In genomic region chr2:240637901-240638175, GRCh38 we compare ENCODE assay signal across 30 cellular contexts. TPM values are rescaled to one million over a fixed set of nuclear protein-coding genes. Genes with fewer than 3 reads are reported as not detected.
DNase-seq lines count a peak whose midpoint lies in the region; ATAC-seq and TF ChIP-seq lines count a peak whose summit lies in the region.
"Had no signal": no experiment of that assay in that cellular context is flagged by ENCODE, and none has a peak within 500 bp of the region (broad histone marks: within the 10 kb centered on the region; RNA-seq: fewer than 3 reads in every experiment).

No MANE protein-coding gene starts in this region.

- H3K27me3 Mint-ChIP-seq in activated CD4-positive, alpha-beta memory T cell treated with anti-CD3 and anti-CD28 coated beads, Interleukin-2, amount 10 ng/mL, durations not matched to agents 7 days and 5 days = peaks cover 5% of the 10 kb centered on the region
- H3K27me3 Mint-ChIP-seq in activated CD4-positive, alpha-beta memory T cell treated with anti-CD3 and anti-CD28 coated beads for 36 hours = no peaks in the 10 kb centered on the region
- H3K27me3 Mint-ChIP-seq in glutamatergic neuron (ENCODE audit: unreplicated experiment) = peaks cover 6% of the 10 kb centered on the region

- DNase-seq in activated CD4-positive, alpha-beta memory T cell treated with anti-CD3 and anti-CD28 coated beads, Interleukin-2, amount 10 ng/mL, durations not matched to agents 7 days and 5 days = peak; percentile 1
- DNase-seq in activated CD4-positive, alpha-beta memory T cell treated with anti-CD3 and anti-CD28 coated beads for 36 hours = no peak
- peak; percentile 8 for DNase-seq in left ventricle myocardium inferior
- DNase-seq in Right ventricle myocardium superior = no peak
- peak; percentile 48 for DNase-seq in posterior vena cava (ENCODE audit: low spot score)
- no peak for DNase-seq in esophagus muscularis mucosa (ENCODE audit: extremely low spot score)
- no peak for DNase-seq in glutamatergic neuron
- DNase-seq in NCI-H1048 (lab: John Stamatoyannopoulos, UW) = no peak
- DNase-seq: Caco-2, DMS 273 treated with DMSO at 0.1 percent for 48 hours, DMS79, EL, GDM1, GOT3, HFFc6, IMR-90, KG1, MG63, NCI-H1694, NCI-H2029 treated with DMSO at 0.1 percent for 48 hours, NCI-H446 treated with DMSO at 0.1 percent for 48 hours, NCI-H526, RPMI8226, SIG-M5 had no signal

- no peaks in the 10 kb centered on the region for H3K4me1 Mint-ChIP-seq in activated CD4-positive, alpha-beta memory T cell treated with anti-CD3 and anti-CD28 coated beads, Interleukin-2, amount 10 ng/mL, durations not matched to agents 7 days and 5 days
- no peaks in the 10 kb centered on the region for H3K4me1 Mint-ChIP-seq in activated CD4-positive, alpha-beta memory T cell treated with anti-CD3 and anti-CD28 coated beads for 36 hours (ENCODE audit: low read depth)
- no peaks in the 10 kb centered on the region for H3K4me1 Mint-ChIP-seq in glutamatergic neuron (ENCODE audit: low read depth, unreplicated experiment)
- H3K4me1 Mint-ChIP-seq: B cell had no signal

- H3K9me3 Mint-ChIP-seq in activated CD4-positive, alpha-beta memory T cell treated with anti-CD3 and anti-CD28 coated beads, Interleukin-2, amount 10 ng/mL, durations not matched to agents 7 days and 5 days = peaks cover 18% of the 10 kb centered on the region
- H3K9me3 Mint-ChIP-seq in activated CD4-positive, alpha-beta memory T cell treated with anti-CD3 and anti-CD28 coated beads for 36 hours = peaks cover 18% of the 10 kb centered on the region
- H3K9me3 Mint-ChIP-seq in glutamatergic neuron (ENCODE audit: unreplicated experiment) = peaks cover 17% of the 10 kb centered on the region

- peaks cover 14% of the 10 kb centered on the region for H3K9me3 ChIP-seq in left ventricle myocardium inferior (replicated peaks)
- peaks cover 0 to 8% (median 6%) of the 10 kb centered on the region in 4 donors for H3K9me3 ChIP-seq in esophagus muscularis mucosa
- H3K9me3 ChIP-seq: MG63 had no signal

- TF ChIP-seq POLR2A in esophagus muscularis mucosa (IDR thresholded peaks at IDR 0.05; ENCODE audit: low read depth) = no peak

- ATAC-seq in Right ventricle myocardium superior (ENCODE audit: poor library complexity) = no peak
- ATAC-seq: CD8-positive, alpha-beta T cell; GM12878 had no signal

- no peak overlapping the region for H3K27ac Mint-ChIP-seq in activated CD4-positive, alpha-beta memory T cell treated with anti-CD3 and anti-CD28 coated beads, Interleukin-2, amount 10 ng/mL, durations not matched to agents 7 days and 5 days
- no peak overlapping the region for H3K27ac Mint-ChIP-seq in activated CD4-positive, alpha-beta memory T cell treated with anti-CD3 and anti-CD28 coated beads for 36 hours
- no peak overlapping the region for H3K27ac Mint-ChIP-seq in glutamatergic neuron (ENCODE audit: unreplicated experiment)
- H3K27ac Mint-ChIP-seq: B cell; CD8-positive, alpha-beta T cell; HFFc6 had no signal

- no peak for TF ChIP-seq CTCF in left ventricle myocardium inferior (IDR thresholded peaks at IDR 0.05; ENCODE audit: borderline replicate concordance)
- no peak for TF ChIP-seq CTCF in esophagus muscularis mucosa (IDR thresholded peaks at IDR 0.05)
- no peak for TF ChIP-seq CTCF in glutamatergic neuron (IDR thresholded peaks at IDR 0.05; ENCODE audit: partially characterized antibody, unreplicated experiment)

- H3K27ac ChIP-seq in left ventricle myocardium inferior (replicated peaks) (no peak overlapping the region), esophagus muscularis mucosa (replicated peaks in 1 of 4) (peak overlapping the region in 1 of 4 donors; percentile 70)
- H3K27ac ChIP-seq: 22Rv1, C4-2B had no signal

- H3K4me3 Mint-ChIP-seq in activated CD4-positive, alpha-beta memory T cell treated with anti-CD3 and anti-CD28 coated beads, Interleukin-2, amount 10 ng/mL, durations not matched to agents 7 days and 5 days = no peak overlapping the region
- H3K4me3 Mint-ChIP-seq in activated CD4-positive, alpha-beta memory T cell treated with anti-CD3 and anti-CD28 coated beads for 36 hours = no peak overlapping the region
- H3K4me3 Mint-ChIP-seq in glutamatergic neuron (ENCODE audit: unreplicated experiment) = no peak overlapping the region
- H3K4me3 Mint-ChIP-seq: B cell; CD8-positive, alpha-beta T cell; HFFc6 had no signal

- intact Hi-C loops in activated CD4-positive, alpha-beta memory T cell treated with anti-CD3 and anti-CD28 coated beads for 36 hours (cut with micrococcal nuclease) = no loop called here
- intact Hi-C loops in left ventricle myocardium inferior (cut with micrococcal nuclease) = no loop called here
- intact Hi-C loops in Right ventricle myocardium superior (cut with DNase I) = no loop called here
- intact Hi-C loops in posterior vena cava (cut with DNase I) = no loop called here
- intact Hi-C loops in esophagus muscularis mucosa (cut with DNase I) = no loop called here

- H3K4me1 ChIP-seq in left ventricle myocardium inferior (no peaks in the 10 kb centered on the region), esophagus muscularis mucosa (peaks cover 0 to 7% (median 0%) of the 10 kb centered on the region in 4 donors)
- H3K4me1 ChIP-seq: Caco-2, HAP-1 had no signal

- WGBS in esophagus muscularis mucosa = no CpG with 5 or more reads among the region's 4 CpGs

- TF ChIP-seq EP300 in esophagus muscularis mucosa (IDR thresholded peaks at IDR 0.05) = no peak

- POLR2A ChIA-PET in activated CD4-positive, alpha-beta memory T cell treated with anti-CD3 and anti-CD28 coated beads, Interleukin-2, amount 10 ng/mL, durations not matched to agents 7 days and 5 days (lab: Charles Lee) = no interaction called here
- POLR2A ChIA-PET in activated CD4-positive, alpha-beta memory T cell treated with anti-CD3 and anti-CD28 coated beads for 36 hours (lab: Charles Lee) = no interaction called here

- CTCF ChIA-PET in activated CD4-positive, alpha-beta memory T cell treated with anti-CD3 and anti-CD28 coated beads, Interleukin-2, amount 10 ng/mL, durations not matched to agents 7 days and 5 days (lab: Charles Lee) = no interaction called here
- CTCF ChIA-PET in activated CD4-positive, alpha-beta memory T cell treated with anti-CD3 and anti-CD28 coated beads for 36 hours (lab: Charles Lee) = no interaction called here

- H3K4me3 ChIP-seq in left ventricle myocardium inferior (no peak overlapping the region), esophagus muscularis mucosa (no peak overlapping the region)
- H3K4me3 ChIP-seq: GM12878, HAP-1, MG63 had no signal

- peaks cover 8% of the 10 kb centered on the region for H3K36me3 Mint-ChIP-seq in activated CD4-positive, alpha-beta memory T cell treated with anti-CD3 and anti-CD28 coated beads, Interleukin-2, amount 10 ng/mL, durations not matched to agents 7 days and 5 days (ENCODE audit: low read depth)
- no peaks in the 10 kb centered on the region for H3K36me3 Mint-ChIP-seq in activated CD4-positive, alpha-beta memory T cell treated with anti-CD3 and anti-CD28 coated beads for 36 hours
- H3K36me3 Mint-ChIP-seq in glutamatergic neuron (ENCODE audit: unreplicated experiment) = peaks cover 9% of the 10 kb centered on the region

- H3K36me3 ChIP-seq in left ventricle myocardium inferior (no peaks in the 10 kb centered on the region), esophagus muscularis mucosa (no peaks in the 10 kb centered on the region)
- H3K36me3 ChIP-seq: HAP-1, MG63 had no signal

- H3K27me3 ChIP-seq in left ventricle myocardium inferior (ENCODE audit: low read depth) (peaks cover 14% of the 10 kb centered on the region), esophagus muscularis mucosa (peaks cover 0 to 46% (median 0%) of the 10 kb centered on the region in 4 donors)

RNA-seq across cellular contexts. Expression of gene GPR35, which starts 12.6 kb away (rescaled TPM):
- 1 to 10 TPM; 5.2 to 5.7 TPM for total RNA-seq in activated CD4-positive, alpha-beta memory T cell treated with anti-CD3 and anti-CD28 coated beads, Interleukin-2, amount 10 ng/mL, durations not matched to agents 7 days and 5 days
- 1 to 10 TPM; 3.4 to 4.7 TPM for total RNA-seq in activated CD4-positive, alpha-beta memory T cell treated with anti-CD3 and anti-CD28 coated beads for 36 hours
- total RNA-seq in left ventricle myocardium inferior = 1.3 TPM
- 2.0 TPM for total RNA-seq in Right ventricle myocardium superior
- 1 to 10 TPM; 1.2 to 1.8 TPM for total RNA-seq in posterior vena cava
- 1 to 10 TPM; 1.8 to 4.0 (median 2.2) TPM for total RNA-seq in esophagus muscularis mucosa
- 1.5 TPM for total RNA-seq in glutamatergic neuron (ENCODE audit: unreplicated experiment)
- total RNA-seq: IMR-90 had no signal

RNA-seq across cellular contexts. Expression of gene AQP12B, which starts 44.8 kb away (rescaled TPM):
- total RNA-seq in activated CD4-positive, alpha-beta memory T cell treated with anti-CD3 and anti-CD28 coated beads, Interleukin-2, amount 10 ng/mL, durations not matched to agents 7 days and 5 days = not detected
- not detected for total RNA-seq in activated CD4-positive, alpha-beta memory T cell treated with anti-CD3 and anti-CD28 coated beads for 36 hours
- total RNA-seq in left ventricle myocardium inferior (not detected), Right ventricle myocardium superior (not detected), posterior vena cava (under 1 TPM in 1 of 2 donors, not detected in 1; 0.19 TPM), esophagus muscularis mucosa (not detected), glutamatergic neuron (ENCODE audit: unreplicated experiment) (not detected)
- total RNA-seq: B cell; Caco-2; CD8-positive, alpha-beta T cell; GM12878; HFFc6; IMR-90 had no signal

RNA-seq across cellular contexts. Expression of gene CAPN10, which starts 51.3 kb away (rescaled TPM):
- total RNA-seq in activated CD4-positive, alpha-beta memory T cell treated with anti-CD3 and anti-CD28 coated beads, Interleukin-2, amount 10 ng/mL, durations not matched to agents 7 days and 5 days = 10 to 100 TPM; 52.3 to 53.1 TPM
- total RNA-seq in activated CD4-positive, alpha-beta memory T cell treated with anti-CD3 and anti-CD28 coated beads for 36 hours = 10 to 100 TPM; 32.6 to 33.9 TPM
- 31.2 TPM for total RNA-seq in left ventricle myocardium inferior
- total RNA-seq in Right ventricle myocardium superior = 49.7 TPM
- total RNA-seq in posterior vena cava = 10 to 100 TPM; 18.6 to 22.6 TPM
- 10 to 100 TPM; 16.7 to 29.2 (median 19.6) TPM for total RNA-seq in esophagus muscularis mucosa
- total RNA-seq in glutamatergic neuron (ENCODE audit: unreplicated experiment) = 67.1 TPM

RNA-seq across cellular contexts. Expression of gene AQP12A, which starts 53.8 kb away (rescaled TPM):
- not detected for total RNA-seq in activated CD4-positive, alpha-beta memory T cell treated with anti-CD3 and anti-CD28 coated beads, Interleukin-2, amount 10 ng/mL, durations not matched to agents 7 days and 5 days
- total RNA-seq in activated CD4-positive, alpha-beta memory T cell treated with anti-CD3 and anti-CD28 coated beads for 36 hours = not detected
- not detected for total RNA-seq in left ventricle myocardium inferior
- not detected for total RNA-seq in Right ventricle myocardium superior
- not detected for total RNA-seq in posterior vena cava
- not detected for total RNA-seq in esophagus muscularis mucosa
- total RNA-seq in glutamatergic neuron (ENCODE audit: unreplicated experiment) = not detected
- total RNA-seq: B cell; Caco-2; CD8-positive, alpha-beta T cell; GM12878; HFFc6; IMR-90 had no signal

Comparison
In these comparisons a context has a peak if more than half of its experiments do, and no peak if none do; other contexts are left out.
1. DNase-seq: peak in activated CD4-positive, alpha-beta memory T cell treated with anti-CD3 and anti-CD28 coated beads, Interleukin-2, amount 10 ng/mL, durations not matched to agents 7 days and 5 days (single experiment), left ventricle myocardium inferior (single experiment) and posterior vena cava (single experiment); none in activated CD4-positive, alpha-beta memory T cell treated with anti-CD3 and anti-CD28 coated beads for 36 hours (single experiment), Right ventricle myocardium superior (single experiment), esophagus muscularis mucosa (single experiment), glutamatergic neuron (single experiment) and NCI-H1048 (single experiment).